In the genomic region with DNA sequence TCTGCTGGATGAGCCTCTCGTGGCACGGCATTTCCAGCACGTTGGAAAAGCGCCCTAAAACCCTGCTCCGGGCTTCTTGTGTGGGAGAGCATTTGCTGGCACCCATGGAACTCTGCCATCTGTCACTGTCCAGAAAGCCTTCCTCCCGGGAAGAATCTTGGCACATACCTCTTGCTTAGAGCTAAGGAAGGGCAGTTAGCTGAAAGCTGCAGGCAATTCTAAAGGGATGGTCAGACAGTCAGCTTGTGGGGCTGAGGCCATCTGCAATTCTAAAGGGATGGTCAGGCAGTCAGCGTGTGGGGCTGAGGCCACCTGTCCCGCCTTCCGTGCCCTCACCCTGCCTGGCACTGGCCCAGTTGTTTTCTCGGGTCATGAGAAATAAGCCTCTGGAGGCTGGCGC, we compare ENCODE assay signal across 29 cellular contexts.
DNase-seq lines count a peak whose midpoint lies in the region; ATAC-seq and TF ChIP-seq lines count a peak whose summit lies in the region.
"Had no signal": no experiment of that assay in that cellular context is flagged by ENCODE, and none has a peak within 500 bp of the region (broad histone marks: within the 10 kb centered on the region; RNA-seq: fewer than 3 reads in every experiment).

No MANE protein-coding gene starts in this region.

- H3K36me3 ChIP-seq in A673 (ENCODE audit: insufficient read depth, low read length, poor library complexity, severe bottlenecking): no peaks in the 10 kb centered on the region
- H3K36me3 ChIP-seq: cardiac muscle cell had no signal

- no peaks in the 10 kb centered on the region for H3K27me3 ChIP-seq in A673 (replicated peaks; ENCODE audit: insufficient read depth, low read depth, low read length, poor library complexity)
- H3K27me3 ChIP-seq: cardiac muscle cell had no signal

- intact Hi-C loops in A673 (cut with micrococcal nuclease; ENCODE audit: unreplicated experiment): no loop called here

- TF ChIP-seq CTCF in A673 (conservative IDR thresholded peaks at IDR 0.05; ENCODE audit: low read depth, low read length): no peak

- DNase-seq in G401 (ENCODE audit: low spot score) (peak; percentile 98), NCI-H2171 treated with DMSO at 0.1 percent for 48 hours (lab: John Stamatoyannopoulos, UW) (peak; percentile 66), cerebellar nuclear complex (lab: John Stamatoyannopoulos, UW) (peak; percentile 73 to 87), pons (ENCODE audit: low spot score) (peak; percentile 44), GM19238 (ENCODE audit: insufficient read length, low spot score) (no peak), A673 (ENCODE audit: low spot score) (no peak)
- DNase-seq: activated CD4-positive, alpha-beta T cell treated with anti-CD3 and anti-CD28 coated beads for 36 hours; COR-L47; DMS79 treated with DMSO at 0.1 percent for 48 hours; foreskin fibroblast; Kasumi-1; left ventricle myocardium superior; natural killer cell; NCI-H187 treated with DMSO at 0.1 percent for 48 hours; nucleus accumbens; psoas muscle; SHP77 treated with DMSO at 0.1 percent for 48 hours; stimulated activated CD4-positive, alpha-beta T cell treated with anti-CD3 and anti-CD28 coated beads, Interleukin-15, amount 100 ng/mL, for 24 hours; stimulated activated CD4-positive, alpha-beta T cell treated with anti-CD3 and anti-CD28 coated beads, Interleukin-4, amount 100 ng/mL, for 4 hours; SW 1271; T-helper 9 cell; trophoblast cell had no signal

- in situ Hi-C loops in G401 (cut with HindIII; ENCODE audit: low sequenced_read_pairs): no loop called here

- no peaks in the 10 kb centered on the region for H3K9me3 ChIP-seq in A673 (ENCODE audit: low read depth, low read length, poor library complexity, severe bottlenecking)

- H3K27ac ChIP-seq in A673 (ENCODE audit: low read depth, low read length, poor library complexity, severe bottlenecking): no peak overlapping the region
- H3K27ac ChIP-seq: cardiac muscle cell, psoas muscle, VCaP had no signal

- no peak overlapping the region for H3K4me3 ChIP-seq in A673 (ENCODE audit: low read depth, low read length, poor library complexity, severe bottlenecking)
- H3K4me3 ChIP-seq: cardiac muscle cell, GM23338, psoas muscle had no signal

- POLR2A ChIA-PET in A673 (lab: Charles Lee; ENCODE audit: low non-redundant PET): no interaction called here

- CTCF ChIA-PET in A673 (lab: Charles Lee): no interaction called here

- no TSS peak for BruUV-seq in A673 (replicated peaks; lab: Mats Ljungman, UMichigan)

- no peaks in the 10 kb centered on the region for H3K4me1 ChIP-seq in A673 (ENCODE audit: insufficient read depth, low read length, poor library complexity, severe bottlenecking)
- H3K4me1 ChIP-seq: psoas muscle had no signal

- ATAC-seq in HG03095 (IDR thresholded peaks at IDR 0.05; ENCODE audit: unreplicated experiment): no peak
- ATAC-seq: activated CD4-positive, alpha-beta T cell treated with anti-CD3 and anti-CD28 coated beads for 36 hours; activated T-helper 17 cell treated with anti-CD3 and anti-CD28 coated beads, Interleukin-2, amount 50 U/mL, for 72 hours; esophagus mucosa; GM23338; left ventricle myocardium superior; natural killer cell; psoas muscle; sciatic nerve had no signal

Comparison
In these comparisons a context has a peak if more than half of its experiments do, and no peak if none do; other contexts are left out.
1. DNase-seq: peak in G401 (single experiment), NCI-H2171 treated with DMSO at 0.1 percent for 48 hours (single experiment), cerebellar nuclear complex (2 of 2) and pons (single experiment); none in GM19238 (single experiment) and A673 (single experiment).